8 cellular contexts compared by ENCODE assay signal in genomic region chrX:13658602-13659001, GRCh38. TPM values are rescaled to one million over a fixed set of nuclear protein-coding genes. Genes with fewer than 3 reads are reported as not detected.
DNase-seq lines count a peak whose midpoint lies in the region; ATAC-seq and TF ChIP-seq lines count a peak whose summit lies in the region.

No MANE protein-coding gene starts in this region.

- no peak for ATAC-seq in foreskin keratinocyte

- H2AFZ ChIP-seq in MM.1S (ENCODE audit: low read length) = no peak overlapping the region

- H3K9me3 ChIP-seq in MM.1S (replicated peaks; ENCODE audit: insufficient read depth, low read length) (no peaks in the 10 kb centered on the region), WERI-Rb-1 (ENCODE audit: severe bottlenecking) (no peaks in the 10 kb centered on the region)

- H3K4me1 ChIP-seq in MM.1S (ENCODE audit: low read length) = peaks cover 27% of the 10 kb centered on the region
- peaks cover 8% of the 10 kb centered on the region for H3K4me1 ChIP-seq in foreskin keratinocyte

- DNase-seq in SKM-1 treated with dmso at 0.1 percent for 144 hours (lab: John Stamatoyannopoulos, UW; ENCODE audit: unreplicated experiment) (peak; percentile 19), SKM-1 (lab: John Stamatoyannopoulos, UW; ENCODE audit: unreplicated experiment) (no peak), MM.1S (peak; percentile 49), WERI-Rb-1 (no peak), foreskin keratinocyte (peak in 1 of 2 donors; percentile 22), pons (ENCODE audit: low spot score) (peak; percentile 76), AG20443 (ENCODE audit: low spot score) (no peak)
- DNase-seq in activated CD4-positive, alpha-beta T cell treated with anti-CD3 and anti-CD28 coated beads for 1 hour = no peak

- H3K9me2 ChIP-seq in MM.1S (replicated peaks; ENCODE audit: insufficient read depth, low read length) = no peaks in the 10 kb centered on the region

- no peak overlapping the region for H3K4me3 ChIP-seq in MM.1S (ENCODE audit: low read length)
- no peak overlapping the region for H3K4me3 ChIP-seq in WERI-Rb-1 (ENCODE audit: low read depth, low read length)

- H3K36me3 ChIP-seq in MM.1S (replicated peaks; ENCODE audit: insufficient read depth, low read length) = no peaks in the 10 kb centered on the region
- H3K36me3 ChIP-seq in WERI-Rb-1 = peaks cover 2% of the 10 kb centered on the region; the same call in 1 of the 2 replicates

- H3K27ac ChIP-seq in MM.1S (ENCODE audit: low read length) = no peak overlapping the region
- no peak overlapping the region for H3K27ac ChIP-seq in WERI-Rb-1
- H3K27ac ChIP-seq in foreskin keratinocyte = peak overlapping the region; percentile 20

- peaks cover 15% of the 10 kb centered on the region for H3K79me2 ChIP-seq in MM.1S (ENCODE audit: low read length)

- TF ChIP-seq CTCF in MM.1S (IDR thresholded peaks at IDR 0.05; ENCODE audit: low read length) = peak; percentile 61
- TF ChIP-seq CTCF in WERI-Rb-1 (IDR thresholded peaks at IDR 0.05; ENCODE audit: low read depth, low read length) = peak; percentile 43
- peak; percentile 76 for TF ChIP-seq CTCF in foreskin keratinocyte (conservative IDR thresholded peaks at IDR 0.05)

- peaks cover 14% of the 10 kb centered on the region for H3F3A ChIP-seq in MM.1S (ENCODE audit: insufficient read depth, low read length)

- peak overlapping the region; percentile 34; the same call in 1 of the 2 replicates for H3K4me2 ChIP-seq in MM.1S (ENCODE audit: low read depth, low read length)

- H3K9ac ChIP-seq in MM.1S (ENCODE audit: low read length) = no peak overlapping the region

- H3K27me3 ChIP-seq in MM.1S (replicated peaks; ENCODE audit: insufficient read depth, low read length) (no peaks in the 10 kb centered on the region), WERI-Rb-1 (ENCODE audit: insufficient read depth, low read depth, severe bottlenecking) (no peaks in the 10 kb centered on the region), foreskin keratinocyte (no peaks in the 10 kb centered on the region)

- H4K20me1 ChIP-seq in MM.1S (ENCODE audit: insufficient read depth, low read length) = no peaks in the 10 kb centered on the region

RNA-seq across cellular contexts. Expression of gene TCEANC, which starts 5.7 kb away (rescaled TPM):
- 0.67 and 0.75 TPM in 2 replicates for total RNA-seq in foreskin keratinocyte
- 0.34 and 0.43 TPM in 2 replicates for polyA plus RNA-seq in foreskin keratinocyte

RNA-seq across cellular contexts. Expression of gene RAB9A, which starts 30.3 kb away (rescaled TPM):
- 18.3 and 18.7 TPM in 2 replicates for total RNA-seq in foreskin keratinocyte
- 19.6 and 22.0 TPM in 2 replicates for polyA plus RNA-seq in foreskin keratinocyte

Comparison
In these comparisons a context has a peak if more than half of its experiments do, and no peak if none do; other contexts are left out.
1. DNase-seq: peak in SKM-1 treated with dmso at 0.1 percent for 144 hours (single experiment), MM.1S (single experiment) and pons (single experiment); none in SKM-1 (single experiment), WERI-Rb-1 (single experiment), AG20443 (single experiment) and activated CD4-positive, alpha-beta T cell treated with anti-CD3 and anti-CD28 coated beads for 1 hour (single experiment).
2. Peak in every context shown above with its lines, with median percentiles within 50 percentile points of each other: CTCF ChIP-seq.